Comparison of ENCODE assay signal across 1 cellular context in genomic region chr1:1151306-1151705, GRCh38.
TF ChIP-seq lines count a peak whose summit lies in the region.

No MANE protein-coding gene starts in this region.

TF ChIP-seq in HepG2, 621 proteins besides CTCF, POLR2A, EP300 and RAD21:
- TF ChIP-seq AGO2 (optimal IDR thresholded peaks at IDR 0.05; ENCODE audit: low read depth, low read length) = peak; percentile 45
- TF ChIP-seq, protein P1, sequence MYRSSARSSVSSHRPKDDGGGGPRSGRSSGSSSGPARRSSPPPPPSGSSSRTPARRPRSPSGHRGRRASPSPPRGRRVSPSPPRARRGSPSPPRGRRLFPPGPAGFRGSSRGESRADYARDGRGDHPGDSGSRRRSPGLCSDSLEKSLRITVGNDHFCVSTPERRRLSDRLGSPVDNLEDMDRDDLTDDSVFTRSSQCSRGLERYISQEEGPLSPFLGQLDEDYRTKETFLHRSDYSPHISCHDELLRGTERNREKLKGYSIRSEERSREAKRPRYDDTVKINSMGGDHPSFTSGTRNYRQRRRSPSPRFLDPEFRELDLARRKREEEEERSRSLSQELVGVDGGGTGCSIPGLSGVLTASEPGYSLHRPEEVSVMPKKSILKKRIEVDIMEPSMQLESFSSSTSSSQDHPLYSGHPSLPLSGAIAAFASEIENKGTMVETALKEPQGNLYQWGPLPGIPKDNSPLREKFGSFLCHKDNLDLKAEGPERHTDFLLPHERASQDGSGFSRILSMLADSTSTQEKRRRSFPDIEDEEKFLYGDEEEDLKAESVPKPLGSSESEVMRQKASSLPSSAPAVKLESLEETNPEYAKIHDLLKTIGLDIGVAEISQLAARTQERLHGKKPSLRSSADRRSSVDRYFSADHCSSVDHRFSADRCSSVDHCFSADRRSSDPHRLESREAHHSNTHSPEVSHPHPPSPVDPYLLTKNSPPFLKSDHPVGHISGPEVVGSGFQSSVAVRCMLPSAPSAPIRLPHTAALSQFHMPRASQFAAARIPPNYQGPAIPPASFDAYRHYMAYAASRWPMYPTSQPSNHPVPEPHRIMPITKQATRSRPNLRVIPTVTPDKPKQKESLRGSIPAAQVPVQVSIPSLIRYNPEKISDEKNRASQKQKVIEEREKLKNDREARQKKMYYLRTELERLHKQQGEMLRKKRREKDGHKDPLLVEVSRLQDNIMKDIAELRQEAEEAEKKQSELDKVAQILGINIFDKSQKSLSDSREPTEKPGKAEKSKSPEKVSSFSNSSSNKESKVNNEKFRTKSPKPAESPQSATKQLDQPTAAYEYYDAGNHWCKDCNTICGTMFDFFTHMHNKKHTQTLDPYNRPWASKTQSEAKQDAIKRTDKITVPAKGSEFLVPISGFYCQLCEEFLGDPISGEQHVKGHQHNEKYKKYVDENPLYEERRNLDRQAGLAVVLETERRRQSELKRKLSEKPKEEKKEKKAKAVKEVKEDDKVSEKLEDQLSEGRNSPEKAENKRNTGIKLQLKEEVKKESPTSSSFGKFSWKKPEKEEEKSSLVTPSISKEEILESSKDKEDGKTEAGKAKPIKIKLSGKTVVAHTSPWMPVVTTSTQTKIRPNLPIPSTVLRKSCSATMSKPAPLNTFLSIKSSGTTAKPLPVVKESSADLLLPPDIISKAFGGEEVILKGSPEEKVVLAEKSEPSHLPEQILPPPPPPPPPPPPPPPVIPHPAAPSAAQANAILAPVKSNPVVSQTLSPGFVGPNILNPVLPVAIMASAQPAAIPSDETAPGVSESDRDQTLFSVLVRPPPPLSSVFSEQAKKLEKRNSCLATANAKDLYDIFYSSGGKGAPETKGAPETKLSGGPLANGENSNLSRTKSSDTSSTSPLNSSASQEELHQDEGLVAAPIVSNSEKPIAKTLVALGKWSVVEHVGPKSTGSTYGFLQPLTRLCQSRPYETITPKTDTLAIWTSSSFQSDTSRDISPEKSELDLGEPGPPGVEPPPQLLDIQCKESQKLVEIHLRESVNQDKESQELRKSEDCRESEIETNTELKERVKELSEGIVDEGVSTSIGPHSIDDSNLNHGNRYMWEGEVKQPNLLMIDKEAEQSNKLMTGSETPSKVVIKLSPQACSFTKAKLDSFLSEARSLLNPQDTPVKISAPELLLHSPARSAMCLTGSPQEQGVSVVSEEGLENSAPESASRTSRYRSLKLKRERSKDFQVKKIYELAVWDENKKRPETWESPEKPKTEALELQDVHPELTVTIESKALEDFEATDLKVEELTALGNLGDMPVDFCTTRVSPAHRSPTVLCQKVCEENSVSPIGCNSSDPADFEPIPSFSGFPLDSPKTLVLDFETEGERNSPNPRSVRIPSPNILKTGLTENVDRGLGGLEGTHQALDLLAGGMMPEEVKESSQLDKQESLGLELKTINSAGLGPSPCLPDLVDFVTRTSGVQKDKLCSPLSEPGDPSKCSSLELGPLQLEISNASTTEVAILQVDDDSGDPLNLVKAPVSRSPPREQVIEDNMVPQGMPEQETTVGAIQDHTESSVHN (CRISPR knock-in tag; IDR thresholded peaks at IDR 0.05) = no peak
- no peak for TF ChIP-seq ZBTB42 (CRISPR knock-in tag; IDR thresholded peaks at IDR 0.05)
TF ChIP-seq in HepG2: peak in this region for 1.
